ENCODE assay signal across 5 cellular contexts in the genomic region with DNA sequence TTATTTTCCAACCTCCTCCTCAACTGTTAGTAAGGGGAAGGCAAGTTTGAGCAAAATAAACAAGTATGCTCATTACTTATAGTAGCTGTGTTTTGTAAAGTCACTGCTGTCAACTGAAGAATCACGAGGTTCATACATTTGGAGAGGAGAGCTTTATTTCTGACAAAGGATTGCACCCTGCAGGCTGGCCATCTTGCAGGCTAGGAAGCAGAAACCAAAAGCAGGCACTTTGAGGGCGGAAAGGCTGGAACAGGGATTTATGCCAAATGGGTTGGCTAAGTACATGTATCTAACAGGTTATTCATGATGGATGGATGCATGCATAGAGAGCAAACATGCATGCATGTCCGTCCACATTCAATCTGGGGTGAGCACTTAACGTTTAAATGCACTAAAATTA.
"Had no signal": no experiment of that assay in that cellular context is flagged by ENCODE, and none has a peak within 500 bp of the region (broad histone marks: within the 10 kb centered on the region; RNA-seq: fewer than 3 reads in every experiment).

No MANE protein-coding gene starts in this region.

- H3K4me3 Mint-ChIP-seq: GM23338, H9 had no signal

- H3K27ac Mint-ChIP-seq: GM23338, H9 had no signal

- H3K4me3 ChIP-seq: GM23338 had no signal

- ATAC-seq: GM23338 had no signal

- DNase-seq: H9, HCEC 1CT, IMR-90, KBM-7 had no signal

- H3K4me2 ChIP-seq: GM23338 had no signal

- H2AFZ ChIP-seq: GM23338 had no signal

- H3K4me1 Mint-ChIP-seq: GM23338, H9 had no signal
